14 cellular contexts compared by ENCODE assay signal in genomic region chr1:234985531-234986294, GRCh38.
A peak's percentile ranks its signal among the peaks of the same experiment; 100 is the strongest.
DNase-seq lines count a peak whose midpoint lies in the region; ATAC-seq and TF ChIP-seq lines count a peak whose summit lies in the region.
"Had no signal": no experiment of that assay in that cellular context is flagged by ENCODE, and none has a peak within 500 bp of the region (broad histone marks: within the 10 kb centered on the region; RNA-seq: fewer than 3 reads in every experiment).

No MANE protein-coding gene starts in this region.

- ATAC-seq in heart left ventricle: no peak
- ATAC-seq in Right ventricle myocardium superior (ENCODE audit: poor library complexity): no peak
- no peak for ATAC-seq in upper lobe of left lung (ENCODE audit: low FRiP score in 2 of 2)
- no peak for ATAC-seq in GM21360 (IDR thresholded peaks at IDR 0.05; ENCODE audit: unreplicated experiment)
- ATAC-seq in HG03432 (IDR thresholded peaks at IDR 0.05; ENCODE audit: unreplicated experiment): no peak

- intact Hi-C loops in heart left ventricle (cut with DNase I): loop anchor here in 7 of 10 donors (2.0 to 10.0 kb wide), 8 partner anchors 62 to 487 kb away; partner anchors contain the start of gene IRF2BP2 (in 2 of the 7)
- intact Hi-C loops in Right ventricle myocardium superior (cut with DNase I): loop anchor here (5.0 kb wide), 2 partner anchors 68 to 87 kb away; no protein-coding TSS in a partner anchor
- intact Hi-C loops in dendritic cell treated with granulocyte-macrophage colony-stimulating factor and Interleukin-4, amounts not matched to agents 40 ng/mL and 50 ng/mL, for 4 days (cut with micrococcal nuclease): loop anchor here (2.0 kb wide), 1 partner anchor 55 kb away; no protein-coding TSS in a partner anchor

- peak overlapping the region; percentile 88 for H3K27ac Mint-ChIP-seq in dendritic cell treated with granulocyte-macrophage colony-stimulating factor and Interleukin-4, amounts not matched to agents 40 ng/mL and 50 ng/mL, for 4 days

- H3K4me3 ChIP-seq in heart left ventricle (no peak overlapping the region), osteoblast (ENCODE audit: insufficient read depth, low read length) (no peak overlapping the region), upper lobe of left lung (no peak overlapping the region)

- TF ChIP-seq CTCF in heart left ventricle (IDR thresholded peaks at IDR 0.05) (no peak), osteoblast (IDR thresholded peaks at IDR 0.05; ENCODE audit: extremely low read depth, low read depth, low read length) (no peak), upper lobe of left lung (IDR thresholded peaks at IDR 0.05) (no peak)

- H3K36me3 Mint-ChIP-seq in dendritic cell treated with granulocyte-macrophage colony-stimulating factor and Interleukin-4, amounts not matched to agents 40 ng/mL and 50 ng/mL, for 4 days (ENCODE audit: low read depth): no peaks in the 10 kb centered on the region

- H3K4me1 Mint-ChIP-seq in dendritic cell treated with granulocyte-macrophage colony-stimulating factor and Interleukin-4, amounts not matched to agents 40 ng/mL and 50 ng/mL, for 4 days (ENCODE audit: low read depth): peaks cover 74% of the 10 kb centered on the region

- H3K27ac ChIP-seq in heart left ventricle (peak overlapping the region; percentile 22 to 98 (median 80)), osteoblast (ENCODE audit: low read depth, low read length) (peak overlapping the region; percentile 97), upper lobe of left lung (peak overlapping the region; percentile 69 to 95 (median 86))

- DNase-seq in heart left ventricle (no peak), Right ventricle myocardium superior (no peak), osteoblast (ENCODE audit: insufficient read length, low spot score, missing footprints) (no peak), upper lobe of left lung (no peak), NCI-H146 (lab: John Stamatoyannopoulos, UW) (no peak)
- DNase-seq: activated CD8-positive, alpha-beta memory T cell treated with anti-CD3 and anti-CD28 coated beads, Interleukin-2, amount 50 U/mL, for 48 hours; cerebellar nuclear complex; foreskin fibroblast; NCI-H2029 treated with DMSO at 0.1 percent for 48 hours; small intestine; T-helper 9 cell had no signal

- H3K27me3 ChIP-seq in heart left ventricle (no peaks in the 10 kb centered on the region), osteoblast (ENCODE audit: insufficient read depth, low read length) (no peaks in the 10 kb centered on the region), upper lobe of left lung (no peaks in the 10 kb centered on the region)

- H3K4me1 ChIP-seq in heart left ventricle (peaks cover 19 to 85% (median 46%) of the 10 kb centered on the region in 12 donors), osteoblast (ENCODE audit: insufficient read depth, low read length) (peaks cover 58% of the 10 kb centered on the region), upper lobe of left lung (peaks cover 40 to 63% (median 51%) of the 10 kb centered on the region in 4 donors)

- no peak overlapping the region for H3K4me2 ChIP-seq in osteoblast (ENCODE audit: insufficient read depth, low read length)

- no peaks in the 10 kb centered on the region for H3K27me3 Mint-ChIP-seq in dendritic cell treated with granulocyte-macrophage colony-stimulating factor and Interleukin-4, amounts not matched to agents 40 ng/mL and 50 ng/mL, for 4 days

- no peaks in the 10 kb centered on the region for H3K79me2 ChIP-seq in osteoblast (ENCODE audit: insufficient read depth, low read length)

- H3K9me3 Mint-ChIP-seq in dendritic cell treated with granulocyte-macrophage colony-stimulating factor and Interleukin-4, amounts not matched to agents 40 ng/mL and 50 ng/mL, for 4 days: no peaks in the 10 kb centered on the region

- H4K20me1 ChIP-seq in osteoblast (ENCODE audit: insufficient read depth, low read length): no peaks in the 10 kb centered on the region

- H2AFZ ChIP-seq in osteoblast (ENCODE audit: low read length): no peak overlapping the region

- no peaks in the 10 kb centered on the region for H3K36me3 ChIP-seq in heart left ventricle
- H3K36me3 ChIP-seq in osteoblast (ENCODE audit: insufficient read depth, low read length): no peaks in the 10 kb centered on the region
- H3K36me3 ChIP-seq in upper lobe of left lung: no peaks in the 10 kb centered on the region

- H3K4me3 Mint-ChIP-seq in dendritic cell treated with granulocyte-macrophage colony-stimulating factor and Interleukin-4, amounts not matched to agents 40 ng/mL and 50 ng/mL, for 4 days: no peak overlapping the region

- H3K9me3 ChIP-seq in heart left ventricle (no peaks in the 10 kb centered on the region), osteoblast (ENCODE audit: low read depth, low read length) (no peaks in the 10 kb centered on the region), upper lobe of left lung (no peaks in the 10 kb centered on the region)

- WGBS in heart left ventricle, 4 donors: 92 to 95% (median 93%) methylated on average over 10 of the region's 10 CpGs
- WGBS in upper lobe of left lung, 2 donors: 90 to 97% methylated on average over 10 of the region's 10 CpGs

- no peak for TF ChIP-seq POLR2A in heart left ventricle (IDR thresholded peaks at IDR 0.05)
- TF ChIP-seq POLR2A in upper lobe of left lung (IDR thresholded peaks at IDR 0.05): no peak

- TF ChIP-seq EP300 in upper lobe of left lung (IDR thresholded peaks at IDR 0.05): no peak
